In genomic region chr3:88267847-88268246, GRCh38 we compare ENCODE assay signal across 26 cellular contexts.
"Had no signal": no experiment of that assay in that cellular context is flagged by ENCODE, and none has a peak within 500 bp of the region (broad histone marks: within the 10 kb centered on the region; RNA-seq: fewer than 3 reads in every experiment).

No MANE protein-coding gene starts in this region.

- DNase-seq: activated B cell treated with CpG ODN at 0.5 μM for 24 hours; activated CD4-positive, alpha-beta T cell treated with anti-CD3 and anti-CD28 coated beads for 1 hour; activated CD4-positive, alpha-beta T cell treated with anti-CD3 and anti-CD28 coated beads, Interleukin-2, amount 10 ng/mL, durations not matched to agents 24 days and 14 days; activated CD4-positive, alpha-beta T cell treated with anti-CD3 and anti-CD28 coated beads, Interleukin-2, amount 50 U/mL, for 48 hours; activated CD8-positive, alpha-beta memory T cell treated with anti-CD3 and anti-CD28 coated beads for 24 hours; activated gamma-delta T cell; activated naive CD4-positive, alpha-beta T cell treated with anti-CD3 and anti-CD28 coated beads for 36 hours; activated T-cell treated with anti-CD3 and anti-CD28 coated beads, Interleukin-2, amount 50 U/mL, for 4 hours; amygdala; brain microvascular endothelial cell; MG63; MV-4-11; NCI-H1092 treated with DMSO at 0.1 percent for 48 hours; NCI-H1417 treated with DMSO at 0.1 percent for 48 hours; NCI-H1694; NCI-H2029; NCI-H446; NCI-H526; NCI-H82; PC-3; T-cell; T-helper 2 cell; T1000 had no signal

- H3K36me3 Mint-ChIP-seq: activated naive CD8-positive, alpha-beta T cell; T-cell had no signal

- H3K9me3 Mint-ChIP-seq: activated B cell treated with CpG ODN at 0.5 μM for 24 hours; activated CD4-positive, alpha-beta T cell treated with anti-CD3 and anti-CD28 coated beads, Interleukin-2, amount 10 ng/mL, durations not matched to agents 24 days and 14 days; activated naive CD4-positive, alpha-beta T cell treated with anti-CD3 and anti-CD28 coated beads for 36 hours; activated T-cell treated with anti-CD3 and anti-CD28 coated beads, Interleukin-2, amount 50 U/mL, for 4 hours; activated T-helper 17 cell treated with anti-CD3 and anti-CD28 coated beads, Interleukin-2, amount 50 U/mL, for 72 hours; T-cell had no signal

- H3K9me3 ChIP-seq: MG63 had no signal

- H3K4me3 Mint-ChIP-seq: activated B cell treated with CpG ODN at 0.5 μM for 24 hours; activated CD4-positive, alpha-beta T cell treated with anti-CD3 and anti-CD28 coated beads, Interleukin-2, amount 10 ng/mL, durations not matched to agents 24 days and 14 days; activated naive CD4-positive, alpha-beta T cell treated with anti-CD3 and anti-CD28 coated beads for 36 hours; activated naive CD8-positive, alpha-beta T cell; activated T-cell treated with anti-CD3 and anti-CD28 coated beads, Interleukin-2, amount 50 U/mL, for 4 hours; activated T-helper 17 cell treated with anti-CD3 and anti-CD28 coated beads, Interleukin-2, amount 50 U/mL, for 72 hours; T-cell had no signal

- H3K4me1 Mint-ChIP-seq: activated B cell treated with CpG ODN at 0.5 μM for 24 hours; activated CD4-positive, alpha-beta T cell treated with anti-CD3 and anti-CD28 coated beads, Interleukin-2, amount 10 ng/mL, durations not matched to agents 24 days and 14 days; activated T-helper 17 cell treated with anti-CD3 and anti-CD28 coated beads, Interleukin-2, amount 50 U/mL, for 72 hours; T-cell had no signal

- H3K27me3 Mint-ChIP-seq: activated B cell treated with CpG ODN at 0.5 μM for 24 hours; activated CD4-positive, alpha-beta T cell treated with anti-CD3 and anti-CD28 coated beads, Interleukin-2, amount 10 ng/mL, durations not matched to agents 24 days and 14 days; activated naive CD8-positive, alpha-beta T cell; activated T-helper 17 cell treated with anti-CD3 and anti-CD28 coated beads, Interleukin-2, amount 50 U/mL, for 72 hours had no signal

- H3K36me3 ChIP-seq: brain microvascular endothelial cell, cardiac muscle cell, MG63 had no signal

- H3K27ac ChIP-seq: brain microvascular endothelial cell, cardiac muscle cell had no signal

- H3K4me3 ChIP-seq: cardiac muscle cell, MG63 had no signal

- ATAC-seq: activated T-cell treated with anti-CD3 and anti-CD28 coated beads, Interleukin-2, amount 50 U/mL, for 4 hours; activated T-helper 17 cell treated with anti-CD3 and anti-CD28 coated beads, Interleukin-2, amount 50 U/mL, for 72 hours; PC-3; T-cell had no signal

- H3K27me3 ChIP-seq: brain microvascular endothelial cell, cardiac muscle cell, MG63 had no signal

- H3K27ac Mint-ChIP-seq: activated B cell treated with CpG ODN at 0.5 μM for 24 hours; activated CD4-positive, alpha-beta T cell treated with anti-CD3 and anti-CD28 coated beads, Interleukin-2, amount 10 ng/mL, durations not matched to agents 24 days and 14 days; activated naive CD4-positive, alpha-beta T cell treated with anti-CD3 and anti-CD28 coated beads for 36 hours; activated naive CD8-positive, alpha-beta T cell; activated T-helper 17 cell treated with anti-CD3 and anti-CD28 coated beads, Interleukin-2, amount 50 U/mL, for 72 hours; T-cell had no signal
